Comparison of ENCODE assay signal across 8 cellular contexts in genomic region chr12:124422570-124423523, GRCh38.
DNase-seq lines count a peak whose midpoint lies in the region; ATAC-seq and TF ChIP-seq lines count a peak whose summit lies in the region.

No MANE protein-coding gene starts in this region.

- H4K91ac ChIP-seq in IMR-90 (ENCODE audit: insufficient read depth, low read depth, low read length): peak overlapping the region; percentile 99

- H3K9me1 ChIP-seq in IMR-90 (ENCODE audit: insufficient read depth, low read length): 0 out of 2 replicates have a peak, but pooled peaks cover 3% of the 10 kb centered on the region

- H3K4me1 Mint-ChIP-seq in activated T-cell treated with anti-CD3 and anti-CD28 coated beads, Interleukin-2, amount 50 U/mL, for 4 hours (ENCODE audit: low read depth): no peaks in the 10 kb centered on the region

- H3K4me1 ChIP-seq in IMR-90 (ENCODE audit: control insufficient read depth, insufficient read depth, low read length) (peaks cover 32% of the 10 kb centered on the region), skeletal muscle satellite cell (ENCODE audit: control insufficient read depth, insufficient read depth, low read length) (peaks cover 40% of the 10 kb centered on the region)

- H4K8ac ChIP-seq in IMR-90 (ENCODE audit: low read depth in 2 of 2, low read length in 2 of 2): peak overlapping the region; percentile 84 to 97

- H3K9me3 ChIP-seq in AG04450 (ENCODE audit: control insufficient read depth, insufficient read depth, low read length) (peaks cover 3% of the 10 kb centered on the region; the same call in 1 of the 2 replicates), IMR-90 (ENCODE audit: control insufficient read depth, insufficient read depth, low read length) (no peaks in the 10 kb centered on the region), skeletal muscle satellite cell (replicated peaks; ENCODE audit: low read length) (no peaks in the 10 kb centered on the region)

- peak overlapping the region; percentile 88 for H2BK120ac ChIP-seq in IMR-90 (ENCODE audit: low read depth, low read length)

- H2BK5ac ChIP-seq in IMR-90 (ENCODE audit: low read depth, low read length, poor library complexity, severe bottlenecking): peak overlapping the region; percentile 90

- in situ Hi-C loops in IMR-90 (cut with MboI; ENCODE audit: low sequenced_read_pairs): no loop called here

- no peak overlapping the region for H3K4me3 Mint-ChIP-seq in activated T-cell treated with anti-CD3 and anti-CD28 coated beads, Interleukin-2, amount 50 U/mL, for 4 hours

- WGBS in IMR-90 (ENCODE audit: extremely low coverage in 2 of 2, insufficient read length in 1 of 2), 2 experiments: 0% methylated on average over 15 of the region's 37 CpGs; no CpG with 5 or more reads in 1 of the 2 experiments

- peak overlapping the region; percentile 73 for H3K14ac ChIP-seq in IMR-90 (replicated peaks; ENCODE audit: low read depth, low read length)

- peak overlapping the region; percentile 54; the same call in 1 of the 2 replicates for H3K56ac ChIP-seq in IMR-90 (ENCODE audit: extremely low read depth, insufficient read depth, low read length)

- H3K18ac ChIP-seq in IMR-90 (ENCODE audit: low read depth, low read length): peak overlapping the region; percentile 72

- H2AFZ ChIP-seq in IMR-90 (replicated peaks; ENCODE audit: low read length, poor library complexity): peak overlapping the region; percentile 87

- H3K4me2 ChIP-seq in IMR-90 (ENCODE audit: low read depth, low read length) (peak overlapping the region; percentile 40), skeletal muscle satellite cell (ENCODE audit: low read length) (peak overlapping the region; percentile 85)

- H3K36me3 Mint-ChIP-seq in activated T-cell treated with anti-CD3 and anti-CD28 coated beads, Interleukin-2, amount 50 U/mL, for 4 hours (ENCODE audit: insufficient read depth): peaks cover 41% of the 10 kb centered on the region

- H3K23ac ChIP-seq in IMR-90 (ENCODE audit: low read depth, low read length): peak overlapping the region; percentile 83

- H3K9ac ChIP-seq in IMR-90 (ENCODE audit: low read depth, low read length) (peak overlapping the region; percentile 59), skeletal muscle satellite cell (ENCODE audit: low read depth, low read length) (peak overlapping the region; percentile 83)

- peaks cover 14% of the 10 kb centered on the region for H4K20me1 ChIP-seq in IMR-90 (ENCODE audit: insufficient read depth, low read length)

- peak overlapping the region; percentile 98 for H2AK5ac ChIP-seq in IMR-90 (ENCODE audit: low read depth, low read length)

- intact Hi-C loops in IMR-90 (cut with micrococcal nuclease): loop anchor here (2.0 to 5.0 kb wide), 2 partner anchors 34 to 144 kb away; partner anchors contain the start of gene NCOR2

- DNase-seq in AG04450 (ENCODE audit: low read depth, low spot score) (peak; percentile 84), IMR-90 (peak; percentile 94), astrocyte of the hippocampus (ENCODE audit: low read depth, low spot score) (peak; percentile 97), hepatic stellate cell (ENCODE audit: low spot score) (peak; percentile 99), DMS114 treated with DMSO at 0.1 percent for 48 hours (lab: John Stamatoyannopoulos, UW; ENCODE audit: unreplicated experiment) (no peak)
- no peak for DNase-seq in activated T-cell treated with anti-CD3 and anti-CD28 coated beads, Interleukin-2, amount 50 U/mL, for 4 hours
- DNase-seq in central memory CD4-positive, alpha-beta T cell: no peak

- peak overlapping the region; percentile 54 for H4K5ac ChIP-seq in IMR-90 (ENCODE audit: low read depth, low read length)

- peaks cover 32 to 54% of the 10 kb centered on the region in 2 experiments for H3K79me1 ChIP-seq in IMR-90 (ENCODE audit: low read depth in 1 of 2, low read length in 2 of 2)

- H3K36me3 ChIP-seq in IMR-90 (ENCODE audit: control insufficient read depth, insufficient read depth, low read length): peaks cover 34% of the 10 kb centered on the region
- H3K36me3 ChIP-seq in skeletal muscle satellite cell (ENCODE audit: insufficient read depth, low read length): peaks cover 49% of the 10 kb centered on the region

- peak; percentile 82 for ATAC-seq in IMR-90 (ENCODE audit: low read depth)
- no peak for ATAC-seq in activated T-cell treated with anti-CD3 and anti-CD28 coated beads, Interleukin-2, amount 50 U/mL, for 4 hours

- TF ChIP-seq CTCF in AG04450 (IDR thresholded peaks at IDR 0.05; ENCODE audit: low read depth, low read length) (no peak), IMR-90 (conservative IDR thresholded peaks at IDR 0.05; ENCODE audit: low read depth, low read length) (no peak)

- H3K4ac ChIP-seq in IMR-90 (ENCODE audit: low read depth, low read length): peak overlapping the region; percentile 94

- H2BK15ac ChIP-seq in IMR-90 (ENCODE audit: low read depth, low read length): peak overlapping the region; percentile 73; the same call in 2 of the 3 replicates

- CTCF ChIA-PET in AG04450 (lab: Charles Lee): interaction anchor here (0.7 kb wide), 1 partner anchor 342 kb away, joined by 3 read pairs; no protein-coding TSS in a partner anchor
- CTCF ChIA-PET in IMR-90 (lab: Yijun Ruan, JAX): interaction anchor here (0.5 kb wide), 1 partner anchor 89 kb away, joined by 3 read pairs; no protein-coding TSS in a partner anchor

- H3K27ac ChIP-seq in AG04450 (ENCODE audit: low read depth, low read length): peak overlapping the region; percentile 99
- peak overlapping the region; percentile 87 for H3K27ac ChIP-seq in IMR-90 (ENCODE audit: insufficient read depth, low read length)

- H2BK20ac ChIP-seq in IMR-90 (ENCODE audit: low read depth, low read length): peak overlapping the region; percentile 68

- POLR2A ChIA-PET in AG04450 (lab: Yijun Ruan, JAX) (interaction anchor here (0.7 to 2.2 kb wide), 4 partner anchors 11 to 34 kb away, joined by 4 to 7 read pairs (median 4); no protein-coding TSS in a partner anchor), IMR-90 (lab: Charles Lee; ENCODE audit: unreplicated experiment) (no interaction called here)

- dilution Hi-C loops in IMR-90 (cut with HindIII; ENCODE audit: low sequenced_read_pairs, unreplicated experiment): no loop called here

- TF ChIP-seq POLR2A in IMR-90 (IDR thresholded peaks at IDR 0.05; ENCODE audit: low read depth, low read length): peak; percentile 52

- H3K9me3 Mint-ChIP-seq in activated T-cell treated with anti-CD3 and anti-CD28 coated beads, Interleukin-2, amount 50 U/mL, for 4 hours: no peaks in the 10 kb centered on the region

- BruUV-seq in IMR-90 (replicated peaks; lab: Mats Ljungman, UMichigan): no TSS peak

- no peaks in the 10 kb centered on the region for H3K27me3 Mint-ChIP-seq in activated T-cell treated with anti-CD3 and anti-CD28 coated beads, Interleukin-2, amount 50 U/mL, for 4 hours (ENCODE audit: low read depth)

- TF ChIP-seq RAD21 in IMR-90 (IDR thresholded peaks at IDR 0.05; ENCODE audit: low read length): peak; percentile 22

- peak overlapping the region; percentile 22; the same call in 1 of the 2 replicates for H3K4me3 ChIP-seq in AG04450 (ENCODE audit: low read depth, low read length)
- H3K4me3 ChIP-seq in IMR-90 (ENCODE audit: insufficient read depth, low read depth, low read length): peak overlapping the region; percentile 10; the same call in 1 of the 2 replicates
- peak overlapping the region; percentile 67 for H3K4me3 ChIP-seq in skeletal muscle satellite cell (ENCODE audit: low read length)

- H3K27me3 ChIP-seq in AG04450 (ENCODE audit: control insufficient read depth, insufficient read depth, low read length) (no peaks in the 10 kb centered on the region), IMR-90 (ENCODE audit: control insufficient read depth, insufficient read depth, low read length) (no peaks in the 10 kb centered on the region), skeletal muscle satellite cell (ENCODE audit: control insufficient read depth, insufficient read depth, low read length) (no peaks in the 10 kb centered on the region)

- peak overlapping the region; percentile 98 for H2AK9ac ChIP-seq in IMR-90 (replicated peaks; ENCODE audit: low read depth, low read length, poor library complexity)

TF ChIP-seq in IMR-90, 13 proteins besides CTCF, POLR2A, EP300 and RAD21:
- TF ChIP-seq SMC3 (IDR thresholded peaks at IDR 0.05; ENCODE audit: low read depth, low read length) (no peak; the same call in 1 of the 2 replicates), ELK1 (IDR thresholded peaks at IDR 0.05; ENCODE audit: borderline replicate concordance, low read depth, low read length) (no peak), USF2 (IDR thresholded peaks at IDR 0.05; ENCODE audit: low read depth, low read length) (no peak), RFX5 (IDR thresholded peaks at IDR 0.05; ENCODE audit: low read depth, low read length) (no peak), FOS (IDR thresholded peaks at IDR 0.05; ENCODE audit: low read depth, low read length) (peak; percentile 75), MXI1 (IDR thresholded peaks at IDR 0.05; ENCODE audit: borderline replicate concordance, low read depth, low read length) (peak; percentile 14; the same call in 1 of the 2 replicates), BHLHE40 (IDR thresholded peaks at IDR 0.05; ENCODE audit: low read depth, low read length) (no peak), CEBPB (IDR thresholded peaks at IDR 0.05; ENCODE audit: low read depth, low read length) (no peak), MAZ (IDR thresholded peaks at IDR 0.05; ENCODE audit: borderline replicate concordance, low read depth, low read length) (peak; percentile 81), CHD1 (IDR thresholded peaks at IDR 0.05; ENCODE audit: low read depth, low read length) (no peak)
TF ChIP-seq in IMR-90: peak in this region for 3.

Comparison
In these comparisons a context has a peak if more than half of its experiments do, and no peak if none do; other contexts are left out.
1. DNase-seq: peak in AG04450 (single experiment), IMR-90 (single experiment), astrocyte of the hippocampus (single experiment) and hepatic stellate cell (single experiment); none in activated T-cell treated with anti-CD3 and anti-CD28 coated beads, Interleukin-2, amount 50 U/mL, for 4 hours (single experiment), central memory CD4-positive, alpha-beta T cell (single experiment) and DMS114 treated with DMSO at 0.1 percent for 48 hours (single experiment).
2. H3K4me3 ChIP-seq: peak in every context shown above with its lines; median percentile 67 in skeletal muscle satellite cell; 22 in AG04450; 10 in IMR-90.